ENCODE assay signal across 21 cellular contexts in the genomic region with DNA sequence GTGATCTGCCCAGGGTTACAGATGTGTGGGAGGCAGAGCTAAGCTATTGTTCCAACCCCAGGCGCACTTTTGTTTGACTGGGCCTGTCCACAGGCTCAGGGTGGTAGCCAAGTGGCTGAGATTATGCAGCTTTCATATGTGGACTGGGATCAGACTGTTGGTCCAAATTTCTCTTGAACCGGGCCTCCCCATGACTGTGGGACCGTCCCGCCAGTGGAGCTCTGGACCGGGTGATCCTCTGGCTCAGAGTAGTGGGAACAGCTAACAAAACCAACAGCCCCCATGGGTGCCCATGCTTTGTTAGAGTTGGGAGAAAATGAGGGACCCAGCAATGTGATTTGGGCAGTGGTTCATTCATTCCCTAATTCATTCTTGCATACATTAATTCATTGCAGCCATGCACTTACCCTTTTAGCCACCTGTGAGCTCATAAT.
"Had no signal": no experiment of that assay in that cellular context is flagged by ENCODE, and none has a peak within 500 bp of the region (broad histone marks: within the 10 kb centered on the region; RNA-seq: fewer than 3 reads in every experiment).

No MANE protein-coding gene starts in this region.

- ATAC-seq: activated CD4-positive, CD25-positive, alpha-beta regulatory T cell treated with anti-CD3 and anti-CD28 coated beads, Interleukin-2, amount 50 U/mL, for 24 hours; left ventricle myocardium superior; SK-N-SH treated with all-trans-retinoic acid at 6 μM for 48 hours; stimulated activated memory B cell treated with anti-CD40 and anti-IgM and Interleukin-4, amounts not matched to agents 10 μg/mL and 1 μg/mL and 100 μg/mL, for 72 hours had no signal

- H3K9me3 Mint-ChIP-seq: activated naive CD4-positive, alpha-beta T cell treated with anti-CD3 and anti-CD28 coated beads, Interleukin-2, amount 50 U/mL, for 24 hours; activated T-cell treated with anti-CD3 and anti-CD28 coated beads, Interleukin-2, amount 50 U/mL, for 24 hours had no signal

- H3K27ac ChIP-seq: adrenal gland, ovary had no signal

- H3K4me1 Mint-ChIP-seq: activated naive CD4-positive, alpha-beta T cell treated with anti-CD3 and anti-CD28 coated beads, Interleukin-2, amount 50 U/mL, for 24 hours; stimulated activated memory B cell treated with anti-CD40 and anti-IgM and Interleukin-4, amounts not matched to agents 10 μg/mL and 1 μg/mL and 100 μg/mL, for 72 hours had no signal

- H3K4me3 Mint-ChIP-seq: activated naive CD4-positive, alpha-beta T cell treated with anti-CD3 and anti-CD28 coated beads, Interleukin-2, amount 50 U/mL, for 24 hours; activated T-cell treated with anti-CD3 and anti-CD28 coated beads, Interleukin-2, amount 50 U/mL, for 24 hours; nephron; stimulated activated memory B cell treated with anti-CD40 and anti-IgM and Interleukin-4, amounts not matched to agents 10 μg/mL and 1 μg/mL and 100 μg/mL, for 72 hours had no signal

- H3K4me1 ChIP-seq: adrenal gland had no signal

- FAIRE-seq: kidney had no signal

- H3K4me3 ChIP-seq: adrenal gland, ovary had no signal

- H3K36me3 ChIP-seq: adrenal gland, ovary had no signal

- H3K27ac Mint-ChIP-seq: activated naive CD4-positive, alpha-beta T cell treated with anti-CD3 and anti-CD28 coated beads, Interleukin-2, amount 50 U/mL, for 24 hours; activated T-cell treated with anti-CD3 and anti-CD28 coated beads, Interleukin-2, amount 50 U/mL, for 24 hours; stimulated activated memory B cell treated with anti-CD40 and anti-IgM and Interleukin-4, amounts not matched to agents 10 μg/mL and 1 μg/mL and 100 μg/mL, for 72 hours had no signal

- DNase-seq: activated CD4-positive, alpha-beta T cell treated with anti-CD3 and anti-CD28 coated beads, Interleukin-2, amount 50 U/mL, for 1 hour; caudate nucleus; cortex of kidney; effector CD8-positive, alpha-beta T cell; foreskin fibroblast; hippocampal formation; kidney; left ventricle myocardium superior; mesenchymal stem cell; ovary; stimulated activated CD4-positive, alpha-beta T cell treated with anti-CD3 and anti-CD28 coated beads, Interleukin-2, amount 100 ng/mL, for 48 hours; T-helper 1 cell; T1000; trophoblast cell had no signal

- H3K27me3 ChIP-seq: adrenal gland, ovary had no signal

- H3K9me3 ChIP-seq: adrenal gland, ovary had no signal

- H3K36me3 Mint-ChIP-seq: activated naive CD4-positive, alpha-beta T cell treated with anti-CD3 and anti-CD28 coated beads, Interleukin-2, amount 50 U/mL, for 24 hours; stimulated activated memory B cell treated with anti-CD40 and anti-IgM and Interleukin-4, amounts not matched to agents 10 μg/mL and 1 μg/mL and 100 μg/mL, for 72 hours had no signal
